32 cellular contexts compared by ENCODE assay signal in genomic region chr3:195005251-195005620, GRCh38.
DNase-seq lines count a peak whose midpoint lies in the region; ATAC-seq, FAIRE-seq and TF ChIP-seq lines count a peak whose summit lies in the region.
"Had no signal": no experiment of that assay in that cellular context is flagged by ENCODE, and none has a peak within 500 bp of the region (broad histone marks: within the 10 kb centered on the region; RNA-seq: fewer than 3 reads in every experiment).

No MANE protein-coding gene starts in this region.

- H3K79me1 ChIP-seq in trophoblast cell (ENCODE audit: low read length), result no peaks in the 10 kb centered on the region

- peaks cover 4% of the 10 kb centered on the region for H3K9me3 ChIP-seq in trophoblast cell (ENCODE audit: insufficient read depth, low read depth, low read length)
- H3K9me3 ChIP-seq: right atrium auricular region, testis had no signal

- FAIRE-seq in GM19239 (lab: Jason Lieb, UNC), result no peak
- FAIRE-seq: colon, GM12892 had no signal

- CTCF ChIA-PET in WTC11 (lab: Charles Lee), result interaction anchor here (1.0 to 1.3 kb wide), 3 partner anchors 101 to 323 kb away, joined by 3 to 4 read pairs (median 3); no protein-coding TSS in a partner anchor
- CTCF ChIA-PET in activated naive CD4-positive, alpha-beta T cell treated with anti-CD3 and anti-CD28 coated beads, Interleukin-2, amount 10 ng/mL, durations not matched to agents 7 days and 5 days (lab: Charles Lee), result no interaction called here

- no peak overlapping the region for H3K27ac Mint-ChIP-seq in WTC11
- no peak overlapping the region for H3K27ac Mint-ChIP-seq in activated naive CD4-positive, alpha-beta T cell treated with anti-CD3 and anti-CD28 coated beads, Interleukin-2, amount 10 ng/mL, durations not matched to agents 7 days and 5 days
- H3K27ac Mint-ChIP-seq: activated CD4-positive, alpha-beta memory T cell treated with anti-CD3 and anti-CD28 coated beads, Interleukin-2, amount 10 ng/mL, durations not matched to agents 7 days and 5 days; activated naive CD8-positive, alpha-beta T cell treated with anti-CD3 and anti-CD28 coated beads, Interleukin-2, amount 10 ng/mL, durations not matched to agents 7 days and 5 days; memory B cell; T-helper 1 cell treated with Interleukin-12 subunit alpha and Interleukin-12 subunit beta and Interleukin-4 antibody, amounts not matched to agents 30 μg/mL and 1 μg/mL, for 36 hours had no signal

- ATAC-seq in WTC11 (peak; percentile 49), HG02571 (IDR thresholded peaks at IDR 0.05; ENCODE audit: unreplicated experiment) (no peak)
- ATAC-seq: left colon; SK-N-SH treated with all-trans-retinoic acid at 6 μM for 48 hours; stimulated activated naive CD8-positive, alpha-beta T cell treated with anti-CD3 and anti-CD28 coated beads, Interleukin-15, Interleukin-2, amounts not matched to agents 100 U/mL and 50 U/mL, for 24 hours had no signal

- H3K9me3 Mint-ChIP-seq in WTC11, result peaks cover 16% of the 10 kb centered on the region
- H3K9me3 Mint-ChIP-seq in activated naive CD4-positive, alpha-beta T cell treated with anti-CD3 and anti-CD28 coated beads, Interleukin-2, amount 10 ng/mL, durations not matched to agents 7 days and 5 days, result no peaks in the 10 kb centered on the region
- H3K9me3 Mint-ChIP-seq: activated CD4-positive, alpha-beta memory T cell treated with anti-CD3 and anti-CD28 coated beads, Interleukin-2, amount 10 ng/mL, durations not matched to agents 7 days and 5 days; activated naive CD8-positive, alpha-beta T cell treated with anti-CD3 and anti-CD28 coated beads, Interleukin-2, amount 10 ng/mL, durations not matched to agents 7 days and 5 days; CD8-positive, alpha-beta memory T cell; memory B cell; T-helper 1 cell treated with Interleukin-12 subunit alpha and Interleukin-12 subunit beta and Interleukin-4 antibody, amounts not matched to agents 30 μg/mL and 1 μg/mL, for 36 hours had no signal

- no CpG with 5 or more reads among the region's 7 CpGs for WGBS in trophoblast cell (ENCODE audit: extremely low coverage, insufficient coverage, insufficient read length)

- H3K18ac ChIP-seq in trophoblast cell (ENCODE audit: low read length), result no peak overlapping the region

- H3K79me2 ChIP-seq in trophoblast cell (ENCODE audit: control insufficient read depth, insufficient read depth, low read length, poor library complexity), result no peaks in the 10 kb centered on the region
- H3K79me2 ChIP-seq: parathyroid adenoma had no signal

- H4K8ac ChIP-seq in trophoblast cell (ENCODE audit: low read depth, low read length), result no peak overlapping the region

- no peak overlapping the region for H3K9ac ChIP-seq in trophoblast cell (ENCODE audit: low read length)
- H3K9ac ChIP-seq: parathyroid adenoma had no signal

- H2BK5ac ChIP-seq in trophoblast cell (ENCODE audit: low read depth, low read length, poor library complexity), result no peak overlapping the region

- no peak overlapping the region for H3K4ac ChIP-seq in trophoblast cell (ENCODE audit: low read depth, low read length)

- H3K14ac ChIP-seq in trophoblast cell (ENCODE audit: low read length), result no peak overlapping the region

- peaks cover 12% of the 10 kb centered on the region for H3K36me3 Mint-ChIP-seq in WTC11
- H3K36me3 Mint-ChIP-seq in activated naive CD4-positive, alpha-beta T cell treated with anti-CD3 and anti-CD28 coated beads, Interleukin-2, amount 10 ng/mL, durations not matched to agents 7 days and 5 days, result no peaks in the 10 kb centered on the region
- H3K36me3 Mint-ChIP-seq: activated naive CD8-positive, alpha-beta T cell treated with anti-CD3 and anti-CD28 coated beads, Interleukin-2, amount 10 ng/mL, durations not matched to agents 7 days and 5 days; CD8-positive, alpha-beta memory T cell; memory B cell had no signal

- H2AFZ ChIP-seq in trophoblast cell (ENCODE audit: insufficient read depth, low read length, poor library complexity), result no peak overlapping the region
- H2AFZ ChIP-seq: parathyroid adenoma, PC-9 had no signal

- no peak overlapping the region for H2AK5ac ChIP-seq in trophoblast cell (ENCODE audit: low read length)

- H3K4me3 Mint-ChIP-seq in WTC11, result no peak overlapping the region
- H3K4me3 Mint-ChIP-seq in activated naive CD4-positive, alpha-beta T cell treated with anti-CD3 and anti-CD28 coated beads, Interleukin-2, amount 10 ng/mL, durations not matched to agents 7 days and 5 days, result no peak overlapping the region
- H3K4me3 Mint-ChIP-seq: activated CD4-positive, alpha-beta memory T cell treated with anti-CD3 and anti-CD28 coated beads, Interleukin-2, amount 10 ng/mL, durations not matched to agents 7 days and 5 days; activated naive CD8-positive, alpha-beta T cell treated with anti-CD3 and anti-CD28 coated beads, Interleukin-2, amount 10 ng/mL, durations not matched to agents 7 days and 5 days; CD8-positive, alpha-beta memory T cell; memory B cell; T-helper 1 cell treated with Interleukin-12 subunit alpha and Interleukin-12 subunit beta and Interleukin-4 antibody, amounts not matched to agents 30 μg/mL and 1 μg/mL, for 36 hours had no signal

- H3K4me1 Mint-ChIP-seq in WTC11, result peaks cover 29% of the 10 kb centered on the region
- no peaks in the 10 kb centered on the region for H3K4me1 Mint-ChIP-seq in activated naive CD4-positive, alpha-beta T cell treated with anti-CD3 and anti-CD28 coated beads, Interleukin-2, amount 10 ng/mL, durations not matched to agents 7 days and 5 days
- H3K4me1 Mint-ChIP-seq: activated CD4-positive, alpha-beta memory T cell treated with anti-CD3 and anti-CD28 coated beads, Interleukin-2, amount 10 ng/mL, durations not matched to agents 7 days and 5 days; CD8-positive, alpha-beta memory T cell had no signal

- no peaks in the 10 kb centered on the region for H3K4me1 ChIP-seq in trophoblast cell (ENCODE audit: control insufficient read depth in 1 of 2, insufficient read depth in 2 of 2, low read length in 2 of 2)
- H3K4me1 ChIP-seq: parathyroid adenoma had no signal

- no peak overlapping the region for H3K23ac ChIP-seq in trophoblast cell (ENCODE audit: low read length)

- DNase-seq in NCI-H2171 treated with DMSO at 0.1 percent for 48 hours (lab: John Stamatoyannopoulos, UW), result peak; percentile 13
- DNase-seq in NCI-H2171 (lab: John Stamatoyannopoulos, UW), result no peak
- peak; percentile 78 for DNase-seq in H7
- DNase-seq in WTC11 (ENCODE audit: low spot score), result peak; percentile 39
- peak; percentile 82 to 88 for DNase-seq in trophoblast cell
- DNase-seq in GM19239 (ENCODE audit: insufficient read length, low spot score), result no peak
- no peak for DNase-seq in activated naive CD4-positive, alpha-beta T cell treated with anti-CD3 and anti-CD28 coated beads, Interleukin-2, amount 10 ng/mL, durations not matched to agents 7 days and 5 days
- DNase-seq: activated CD4-positive, alpha-beta memory T cell treated with anti-CD3 and anti-CD28 coated beads, Interleukin-2, amount 10 ng/mL, durations not matched to agents 7 days and 5 days; activated naive CD8-positive, alpha-beta T cell treated with anti-CD3 and anti-CD28 coated beads, Interleukin-2, amount 10 ng/mL, durations not matched to agents 7 days and 5 days; activated T-cell treated with anti-CD3 and anti-CD28 coated beads for 4 hours; AML-193; aorta; CD8-positive, alpha-beta memory T cell; DMS 273 treated with DMSO at 0.1 percent for 48 hours; effector memory CD4-positive, alpha-beta T cell; hippocampal formation; left colon; NCI-H1417 treated with DMSO at 0.1 percent for 48 hours; NCI-H510A; PC-9; Right ventricle myocardium superior; stimulated activated CD4-positive, alpha-beta T cell treated with anti-CD3 and anti-CD28 coated beads, Interleukin-1b, Interleukin-23, amount 100 ng/mL, for 48 hours; stimulated activated naive CD8-positive, alpha-beta T cell treated with anti-CD3 and anti-CD28 coated beads, Interleukin-15, Interleukin-2, amounts not matched to agents 100 U/mL and 50 U/mL, for 24 hours; testis had no signal

- no peak overlapping the region for H4K12ac ChIP-seq in trophoblast cell (ENCODE audit: low read depth, low read length)

- H4K91ac ChIP-seq in trophoblast cell (ENCODE audit: low read depth, low read length), result no peak overlapping the region

- H3K4me3 ChIP-seq in H7 (ENCODE audit: insufficient read depth, low read depth, low read length) (no peak overlapping the region), trophoblast cell (ENCODE audit: low read depth, low read length) (no peak overlapping the region)
- H3K4me3 ChIP-seq: PC-9, right atrium auricular region, testis had no signal

- no peak overlapping the region for H2BK12ac ChIP-seq in trophoblast cell (ENCODE audit: low read length)

- H3K27me3 ChIP-seq in H7 (ENCODE audit: control insufficient read depth, insufficient read depth, low read length) (no peaks in the 10 kb centered on the region), trophoblast cell (ENCODE audit: insufficient read depth, low read length) (no peaks in the 10 kb centered on the region)
- H3K27me3 ChIP-seq: right atrium auricular region, testis had no signal

- no peak overlapping the region for H3K4me2 ChIP-seq in trophoblast cell (ENCODE audit: low read length)
- H3K4me2 ChIP-seq: PC-9 had no signal

- POLR2A ChIA-PET in WTC11 (lab: Charles Lee), result no interaction called here

- no peak overlapping the region for H2BK120ac ChIP-seq in trophoblast cell (ENCODE audit: insufficient read depth, low read length, poor library complexity)

- peaks cover 7% of the 10 kb centered on the region; the same call in 1 of the 2 replicates for H3K27me3 Mint-ChIP-seq in WTC11 (ENCODE audit: low read depth)
- H3K27me3 Mint-ChIP-seq in activated naive CD4-positive, alpha-beta T cell treated with anti-CD3 and anti-CD28 coated beads, Interleukin-2, amount 10 ng/mL, durations not matched to agents 7 days and 5 days, result peaks cover 30% of the 10 kb centered on the region

- H3K36me3 ChIP-seq in H7 (replicated peaks; ENCODE audit: control insufficient read depth, insufficient read depth, low read length) (no peaks in the 10 kb centered on the region), trophoblast cell (ENCODE audit: control insufficient read depth in 1 of 2, insufficient read depth in 2 of 2, low read length in 2 of 2) (no peaks in the 10 kb centered on the region)
- H3K36me3 ChIP-seq: right atrium auricular region had no signal

- no peak for TF ChIP-seq CTCF in WTC11 (IDR thresholded peaks at IDR 0.05)

- H3K27ac ChIP-seq in trophoblast cell (ENCODE audit: low read depth, low read length), result no peak overlapping the region
- H3K27ac ChIP-seq: parathyroid adenoma, PC-9, right atrium auricular region, testis had no signal

TF ChIP-seq in WTC11, 78 proteins besides CTCF, POLR2A, EP300 and RAD21 (continues in another document):
- no peak for TF ChIP-seq CBFB (CRISPR knock-in tag; IDR thresholded peaks at IDR 0.05; ENCODE audit: low read depth)
- no peak for TF ChIP-seq MXD4 (CRISPR knock-in tag; IDR thresholded peaks at IDR 0.05; ENCODE audit: borderline replicate concordance)
- no peak for TF ChIP-seq TEAD4 (CRISPR knock-in tag; IDR thresholded peaks at IDR 0.05)
- no peak for TF ChIP-seq ZNF219 (CRISPR knock-in tag; IDR thresholded peaks at IDR 0.05; ENCODE audit: borderline replicate concordance)
- no peak for TF ChIP-seq TCF7 (CRISPR knock-in tag; IDR thresholded peaks at IDR 0.05; ENCODE audit: low read depth)

Comparison
In these comparisons a context has a peak if more than half of its experiments do, and no peak if none do; other contexts are left out.
1. DNase-seq: peak in NCI-H2171 treated with DMSO at 0.1 percent for 48 hours (single experiment), H7 (single experiment), WTC11 (single experiment) and trophoblast cell (2 of 2); none in NCI-H2171 (single experiment), GM19239 (single experiment) and activated naive CD4-positive, alpha-beta T cell treated with anti-CD3 and anti-CD28 coated beads, Interleukin-2, amount 10 ng/mL, durations not matched to agents 7 days and 5 days (single experiment).